Comparison of ENCODE assay signal across 8 cellular contexts in genomic region chr7:72744244-72744931, GRCh38.
A peak's percentile ranks its signal among the peaks of the same experiment; 100 is the strongest.
DNase-seq lines count a peak whose midpoint lies in the region; ATAC-seq and TF ChIP-seq lines count a peak whose summit lies in the region.
"Not testable (repeated sequence)": the region's sequence is repeated elsewhere in the genome, so short reads cannot be mapped to it uniquely, and the experiment has no call there.

No MANE protein-coding gene starts in this region.

- dilution Hi-C loops in IMR-90 (cut with HindIII; ENCODE audit: low sequenced_read_pairs, unreplicated experiment): not testable (repeated sequence)

- H3K18ac ChIP-seq in IMR-90 (ENCODE audit: low read depth, low read length): peak overlapping the region; percentile 90

- not testable (repeated sequence) for H3K23ac ChIP-seq in IMR-90 (ENCODE audit: low read depth, low read length)

- no CpG with 5 or more reads among the region's 10 CpGs for WGBS in IMR-90 (ENCODE audit: extremely low coverage in 2 of 2, insufficient read length in 1 of 2), 2 experiments

- ATAC-seq in IMR-90 (ENCODE audit: low read depth): peak; percentile 86

- H3K9ac ChIP-seq in IMR-90 (ENCODE audit: low read depth, low read length) (peak overlapping the region; percentile 42; the same call in 1 of the 2 replicates), adipocyte (ENCODE audit: low read length) (peak overlapping the region; percentile 69)
- not testable (repeated sequence) for H3K9ac ChIP-seq in endocrine pancreas (ENCODE audit: control insufficient read depth, insufficient read depth, low read length)

- H4K20me1 ChIP-seq in IMR-90 (ENCODE audit: insufficient read depth, low read length): not testable (repeated sequence)

- peak overlapping the region; percentile 56 for H2BK5ac ChIP-seq in IMR-90 (ENCODE audit: low read depth, low read length, poor library complexity, severe bottlenecking)

- TF ChIP-seq RAD21 in IMR-90 (IDR thresholded peaks at IDR 0.05; ENCODE audit: low read length): not testable (repeated sequence)

- TF ChIP-seq CTCF in AG04450 (IDR thresholded peaks at IDR 0.05; ENCODE audit: low read depth, low read length); IMR-90 (conservative IDR thresholded peaks at IDR 0.05; ENCODE audit: low read depth, low read length); fibroblast of villous mesenchyme (IDR thresholded peaks at IDR 0.05; ENCODE audit: insufficient read depth, low read depth, low read length): not testable (repeated sequence)

- CTCF ChIA-PET in AG04450 (lab: Charles Lee); IMR-90 (lab: Yijun Ruan, JAX): not testable (repeated sequence)

- H3K27ac ChIP-seq in AG04450 (ENCODE audit: low read depth, low read length) (peak overlapping the region; percentile 63), IMR-90 (ENCODE audit: insufficient read depth, low read length) (peak overlapping the region; percentile 77; the same call in 1 of the 2 replicates)

- H3K9me3 ChIP-seq in AG04450 (ENCODE audit: control insufficient read depth, insufficient read depth, low read length); IMR-90 (ENCODE audit: control insufficient read depth, insufficient read depth, low read length); adipocyte (ENCODE audit: control insufficient read depth, low read length); endocrine pancreas (ENCODE audit: control insufficient read depth, low read length): not testable (repeated sequence)

- not testable (repeated sequence) for H2AK9ac ChIP-seq in IMR-90 (replicated peaks; ENCODE audit: low read depth, low read length, poor library complexity)

- H3K56ac ChIP-seq in IMR-90 (ENCODE audit: extremely low read depth, insufficient read depth, low read length): not testable (repeated sequence)

- 0 out of 4 replicates have a peak overlapping the region, but pooled peaks of 1 of the 2 experiments have one; percentile 30 for H4K8ac ChIP-seq in IMR-90 (ENCODE audit: low read depth in 2 of 2, low read length in 2 of 2)

- not testable (repeated sequence) for H2BK20ac ChIP-seq in IMR-90 (ENCODE audit: low read depth, low read length)

- BruUV-seq in IMR-90 (replicated peaks; lab: Mats Ljungman, UMichigan): not testable (repeated sequence)

- H2BK15ac ChIP-seq in IMR-90 (ENCODE audit: low read depth, low read length): not testable (repeated sequence)

- H3K4me1 ChIP-seq in IMR-90 (ENCODE audit: control insufficient read depth, insufficient read depth, low read length); adipocyte (ENCODE audit: control insufficient read depth, insufficient read depth, low read length); endocrine pancreas (ENCODE audit: control insufficient read depth, insufficient read depth, low read length): not testable (repeated sequence)

- H3K4me2 ChIP-seq in IMR-90 (ENCODE audit: low read depth, low read length): peak overlapping the region; percentile 96

- not testable (repeated sequence) for H3K27me3 ChIP-seq in AG04450 (ENCODE audit: control insufficient read depth, insufficient read depth, low read length); IMR-90 (ENCODE audit: control insufficient read depth, insufficient read depth, low read length); adipocyte (replicated peaks; ENCODE audit: control insufficient read depth, insufficient read depth, low read length); endocrine pancreas (ENCODE audit: control insufficient read depth, insufficient read depth, low read length)

- not testable (repeated sequence) for H2AFZ ChIP-seq in IMR-90 (replicated peaks; ENCODE audit: low read length, poor library complexity)

- not testable (repeated sequence) for H3K79me1 ChIP-seq in IMR-90 (ENCODE audit: low read depth in 1 of 2, low read length in 2 of 2)

- not testable (repeated sequence) for H3K4ac ChIP-seq in IMR-90 (ENCODE audit: low read depth, low read length)

- H3K36me3 ChIP-seq in IMR-90 (ENCODE audit: control insufficient read depth, insufficient read depth, low read length); adipocyte (ENCODE audit: control insufficient read depth, insufficient read depth, low read length, severe bottlenecking); endocrine pancreas (ENCODE audit: control insufficient read depth, insufficient read depth, low read length): not testable (repeated sequence)

- H3K9me1 ChIP-seq in IMR-90 (ENCODE audit: insufficient read depth, low read length): not testable (repeated sequence)

- peak overlapping the region; percentile 58 for H3K14ac ChIP-seq in IMR-90 (replicated peaks; ENCODE audit: low read depth, low read length)

- H2BK120ac ChIP-seq in IMR-90 (ENCODE audit: low read depth, low read length): not testable (repeated sequence)

- peak; percentile 48 for DNase-seq in AG04450 (ENCODE audit: low read depth, low spot score)
- peak; percentile 39 for DNase-seq in GM03348 (ENCODE audit: low spot score)
- DNase-seq in IMR-90: peak; percentile 91
- DNase-seq in adipocyte (ENCODE audit: low read depth): peak; percentile 46
- peak; percentile 89 for DNase-seq in fibroblast of villous mesenchyme (ENCODE audit: low read depth)
- DNase-seq in myocyte (ENCODE audit: low read depth): peak; percentile 25
- DNase-seq in stromal cell of bone marrow (ENCODE audit: low read depth): peak; percentile 82

- intact Hi-C loops in IMR-90 (cut with micrococcal nuclease): not testable (repeated sequence)

- H4K5ac ChIP-seq in IMR-90 (ENCODE audit: low read depth, low read length): peak overlapping the region; percentile 75

- in situ Hi-C loops in IMR-90 (cut with MboI; ENCODE audit: low sequenced_read_pairs): not testable (repeated sequence)

- peak overlapping the region; percentile 50 for H3K4me3 ChIP-seq in AG04450 (ENCODE audit: low read depth, low read length)
- peak overlapping the region; percentile 54 for H3K4me3 ChIP-seq in IMR-90 (ENCODE audit: insufficient read depth, low read depth, low read length)
- peak overlapping the region; percentile 89 for H3K4me3 ChIP-seq in adipocyte (ENCODE audit: low read length)
- H3K4me3 ChIP-seq in endocrine pancreas (ENCODE audit: control insufficient read depth, insufficient read depth, low read length): peak overlapping the region; percentile 53
- H3K4me3 ChIP-seq in fibroblast of villous mesenchyme (ENCODE audit: low read depth, low read length): peak overlapping the region; percentile 49

- H2AK5ac ChIP-seq in IMR-90 (ENCODE audit: low read depth, low read length): not testable (repeated sequence)

- H4K91ac ChIP-seq in IMR-90 (ENCODE audit: insufficient read depth, low read depth, low read length): not testable (repeated sequence)

- POLR2A ChIA-PET in AG04450 (lab: Yijun Ruan, JAX); IMR-90 (lab: Charles Lee; ENCODE audit: unreplicated experiment): not testable (repeated sequence)

- TF ChIP-seq POLR2A in IMR-90 (IDR thresholded peaks at IDR 0.05; ENCODE audit: low read depth, low read length): not testable (repeated sequence)

TF ChIP-seq in IMR-90, 13 proteins besides CTCF, POLR2A, EP300 and RAD21:
- peak; percentile 59 for TF ChIP-seq CEBPB (IDR thresholded peaks at IDR 0.05; ENCODE audit: low read depth, low read length)

Comparison
In these comparisons a context has a peak if more than half of its experiments do, and no peak if none do; other contexts are left out.
1. Peak in every context shown above with its lines: DNase-seq, ATAC-seq, H3K4me3 ChIP-seq and H3K27ac ChIP-seq.
2. DNase-seq: peak in every context shown above with its lines; median percentile 91 in IMR-90; 89 in fibroblast of villous mesenchyme; 82 in stromal cell of bone marrow; 48 in AG04450; 46 in adipocyte; 39 in GM03348; 25 in myocyte.